ENCODE assay signal across 9 cellular contexts in genomic region chr14:85195872-85196477, GRCh38.
A peak's percentile ranks its signal among the peaks of the same experiment; 100 is the strongest.
DNase-seq lines count a peak whose midpoint lies in the region; ATAC-seq and TF ChIP-seq lines count a peak whose summit lies in the region.
"Had no signal": no experiment of that assay in that cellular context is flagged by ENCODE, and none has a peak within 500 bp of the region (broad histone marks: within the 10 kb centered on the region; RNA-seq: fewer than 3 reads in every experiment).

No MANE protein-coding gene starts in this region.

- peak; percentile 52 for TF ChIP-seq CTCF in left ventricle myocardium inferior (IDR thresholded peaks at IDR 0.05; ENCODE audit: borderline replicate concordance)
- peak; percentile 71 for TF ChIP-seq CTCF in foreskin keratinocyte (conservative IDR thresholded peaks at IDR 0.05)
- TF ChIP-seq CTCF in sigmoid colon (IDR thresholded peaks at IDR 0.05) = no peak

- intact Hi-C loops in left ventricle myocardium inferior (cut with micrococcal nuclease) (no loop called here), left cardiac atrium (cut with DNase I) (no loop called here), sigmoid colon (cut with DNase I) (no loop called here)

- no peak for TF ChIP-seq EP300 in sigmoid colon (IDR thresholded peaks at IDR 0.05)

- H3K36me3 ChIP-seq in left ventricle myocardium inferior (no peaks in the 10 kb centered on the region), sigmoid colon (no peaks in the 10 kb centered on the region)
- H3K36me3 ChIP-seq: neutrophil had no signal

- H3K4me3 ChIP-seq in left ventricle myocardium inferior = no peak overlapping the region
- no peak overlapping the region for H3K4me3 ChIP-seq in sigmoid colon

- H3K27me3 ChIP-seq in left ventricle myocardium inferior (ENCODE audit: low read depth) = no peaks in the 10 kb centered on the region
- H3K27me3 ChIP-seq in foreskin keratinocyte = no peaks in the 10 kb centered on the region
- H3K27me3 ChIP-seq in sigmoid colon = no peaks in the 10 kb centered on the region
- H3K27me3 ChIP-seq: neutrophil had no signal

- TF ChIP-seq POLR2A in sigmoid colon (IDR thresholded peaks at IDR 0.05) = no peak

- DNase-seq in left ventricle myocardium inferior = no peak
- DNase-seq in left cardiac atrium = no peak
- DNase-seq in SK-N-DZ (ENCODE audit: low spot score) = peak; percentile 3
- DNase-seq in foreskin keratinocyte = no peak
- no peak for DNase-seq in globus pallidus (ENCODE audit: low spot score)
- DNase-seq in sigmoid colon = no peak

- H3K9me3 ChIP-seq in left ventricle myocardium inferior (replicated peaks) (no peaks in the 10 kb centered on the region), sigmoid colon (no peaks in the 10 kb centered on the region)
- H3K9me3 ChIP-seq: neutrophil had no signal

- H3K27ac ChIP-seq in left ventricle myocardium inferior (replicated peaks) (no peak overlapping the region), foreskin keratinocyte (no peak overlapping the region), sigmoid colon (no peak overlapping the region)
- H3K27ac ChIP-seq: neutrophil had no signal

- H3K4me1 ChIP-seq in left ventricle myocardium inferior (no peaks in the 10 kb centered on the region), foreskin keratinocyte (no peaks in the 10 kb centered on the region), sigmoid colon (no peaks in the 10 kb centered on the region)

- ATAC-seq in left cardiac atrium = no peak
- peak; percentile 57 for ATAC-seq in foreskin keratinocyte
- no peak for ATAC-seq in HG03521 (IDR thresholded peaks at IDR 0.05; ENCODE audit: unreplicated experiment)
- ATAC-seq in GM21576 (IDR thresholded peaks at IDR 0.05; ENCODE audit: unreplicated experiment) = no peak

- 92 to 93% methylated on average over 4 of the region's 4 CpGs for WGBS in sigmoid colon, 2 donors

Comparison
In these comparisons a context has a peak if more than half of its experiments do, and no peak if none do; other contexts are left out.
1. CTCF ChIP-seq: peak in left ventricle myocardium inferior (single experiment) and foreskin keratinocyte (single experiment); none in sigmoid colon (0 of 4).